Comparison of ENCODE assay signal across 8 cellular contexts in the genomic region with DNA sequence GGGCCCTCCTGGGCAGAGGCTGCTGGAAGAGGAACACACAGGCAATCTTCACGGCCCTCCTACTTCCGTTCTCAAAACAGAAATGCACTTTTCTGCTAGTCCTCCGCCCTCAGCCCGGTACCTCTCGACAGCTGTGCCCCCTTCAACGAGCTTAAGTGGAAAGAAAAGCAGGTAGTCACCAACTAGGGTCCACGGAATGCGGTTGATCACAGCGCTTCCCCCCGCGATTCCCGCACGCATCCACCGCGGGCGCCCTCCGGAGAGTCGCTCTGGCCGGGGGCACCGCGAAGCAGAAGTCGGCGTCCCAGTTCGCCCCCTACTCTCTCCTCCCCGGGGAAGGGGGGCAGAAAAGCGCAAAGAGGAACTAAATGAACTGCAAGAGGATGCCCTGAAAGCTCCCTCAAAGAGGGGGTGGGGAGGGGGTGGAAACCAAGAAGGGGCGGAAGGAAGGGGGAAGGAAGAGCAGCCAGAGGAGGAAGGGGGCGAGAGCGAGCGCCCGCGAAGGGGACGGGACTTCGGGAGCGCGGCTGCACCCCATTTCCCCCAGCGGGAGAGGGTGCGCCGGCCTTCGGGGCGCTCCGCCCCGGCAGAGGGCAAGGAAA. TPM values are rescaled to one million over a fixed set of nuclear protein-coding genes. Genes with fewer than 3 reads are reported as not detected.
A peak's percentile ranks its signal among the peaks of the same experiment; 100 is the strongest.
DNase-seq lines count a peak whose midpoint lies in the region; ATAC-seq and TF ChIP-seq lines count a peak whose summit lies in the region.

No MANE protein-coding gene starts in this region.

- no peak for ATAC-seq in activated CD4-positive, alpha-beta T cell treated with anti-CD3 and anti-CD28 coated beads for 36 hours
- ATAC-seq in left lung (peak; percentile 14), HG02884 (IDR thresholded peaks at IDR 0.05; ENCODE audit: unreplicated experiment) (no peak)

- TF ChIP-seq CTCF in choroid plexus epithelial cell (conservative IDR thresholded peaks at IDR 0.05; ENCODE audit: low read depth, low read length): no peak
- no peak for TF ChIP-seq CTCF in left lung (IDR thresholded peaks at IDR 0.05)

- H3K36me3 ChIP-seq in H7 (replicated peaks; ENCODE audit: control insufficient read depth, insufficient read depth, low read length) (no peaks in the 10 kb centered on the region), left lung (no peaks in the 10 kb centered on the region)

- H3K4me3 Mint-ChIP-seq in activated CD4-positive, alpha-beta T cell treated with anti-CD3 and anti-CD28 coated beads for 36 hours: peak overlapping the region; percentile 96

- peak overlapping the region; percentile 96 to 100 for H3K27ac ChIP-seq in left lung

- H3K27me3 Mint-ChIP-seq in activated CD4-positive, alpha-beta T cell treated with anti-CD3 and anti-CD28 coated beads for 36 hours: no peaks in the 10 kb centered on the region

- POLR2A ChIA-PET in activated CD4-positive, alpha-beta T cell treated with anti-CD3 and anti-CD28 coated beads for 36 hours (lab: Charles Lee): interaction anchor here (0.6 to 1.0 kb wide), 2 partner anchors 34 to 96 kb away, joined by 5 to 6 read pairs; no protein-coding TSS in a partner anchor

- intact Hi-C loops in activated CD4-positive, alpha-beta T cell treated with anti-CD3 and anti-CD28 coated beads for 36 hours (cut with DNase I, micrococcal nuclease): loop anchor here (1.0 to 10.0 kb wide), 9 partner anchors 35 to 1500 kb away; partner anchors contain the start of genes FAM43A (in 1 of the 2), NCBP2 (in 1 of the 2), PPP1R2 (in 1 of the 2) and TNK2 (in 1 of the 2)
- intact Hi-C loops in left lung (cut with DNase I): no loop called here

- H3K36me3 Mint-ChIP-seq in activated CD4-positive, alpha-beta T cell treated with anti-CD3 and anti-CD28 coated beads for 36 hours (ENCODE audit: low read depth): peaks cover 4% of the 10 kb centered on the region

- H3K4me1 ChIP-seq in left lung: peaks cover 12 to 48% of the 10 kb centered on the region in 2 donors

- H3K27ac Mint-ChIP-seq in activated CD4-positive, alpha-beta T cell treated with anti-CD3 and anti-CD28 coated beads for 36 hours: peak overlapping the region; percentile 91

- H3K9me3 Mint-ChIP-seq in activated CD4-positive, alpha-beta T cell treated with anti-CD3 and anti-CD28 coated beads for 36 hours (ENCODE audit: low read depth): no peaks in the 10 kb centered on the region

- H3K27me3 ChIP-seq in H7 (ENCODE audit: control insufficient read depth, insufficient read depth, low read length): no peaks in the 10 kb centered on the region
- no peaks in the 10 kb centered on the region for H3K27me3 ChIP-seq in left lung

- CTCF ChIA-PET in activated CD4-positive, alpha-beta T cell treated with anti-CD3 and anti-CD28 coated beads for 36 hours (lab: Charles Lee): interaction anchor here (1.8 to 2.0 kb wide), 2 partner anchors 10 to 171 kb away, joined by 4 to 8 read pairs; partner anchors contain the start of gene XXYLT1

- DNase-seq in ELF-1 (ENCODE audit: low read depth, low spot score) (peak; percentile 49), H7 (peak; percentile 77), NCI-H1092 treated with DMSO at 0.1 percent for 48 hours (lab: John Stamatoyannopoulos, UW) (peak; percentile 48), choroid plexus epithelial cell (ENCODE audit: low read depth) (peak; percentile 44), left lung (peak; percentile 59 to 86)
- peak; percentile 65 for DNase-seq in activated CD4-positive, alpha-beta T cell treated with anti-CD3 and anti-CD28 coated beads for 36 hours
- DNase-seq in stimulated activated CD4-positive, alpha-beta T cell treated with anti-CD3 and anti-CD28 coated beads, Interleukin-4, amount 100 ng/mL, for 1 hour: peak; percentile 41

- no peaks in the 10 kb centered on the region for H3K9me3 ChIP-seq in left lung

- H3K4me3 ChIP-seq in H7 (ENCODE audit: insufficient read depth, low read depth, low read length) (peak overlapping the region; percentile 72), choroid plexus epithelial cell (ENCODE audit: low read depth, low read length) (peak overlapping the region; percentile 89), left lung (peak overlapping the region; percentile 98)

- H3K4me1 Mint-ChIP-seq in activated CD4-positive, alpha-beta T cell treated with anti-CD3 and anti-CD28 coated beads for 36 hours: peaks cover 46% of the 10 kb centered on the region

RNA-seq across cellular contexts. Expression of gene ACAP2, which starts 0.7 kb away (rescaled TPM):
- 27.5 and 45.9 TPM in 2 replicates for total RNA-seq in H7 (2014; rRNA removed; shearing (Covaris generic))
- total RNA-seq in activated CD4-positive, alpha-beta T cell treated with anti-CD3 and anti-CD28 coated beads for 36 hours: 10 to 100 TPM; 43.7 to 51.9 TPM
- 10 to 100 TPM; 44.7 to 78.7 TPM for total RNA-seq in left lung

Comparison
In these comparisons a context has a peak if more than half of its experiments do, and no peak if none do; other contexts are left out.
1. intact Hi-C loops: an anchor here in activated CD4-positive, alpha-beta T cell treated with anti-CD3 and anti-CD28 coated beads for 36 hours (1.0 to 10.0 kb wide); none called in left lung.